Comparison of ENCODE assay signal across 1 cellular context in genomic region chr13:48258002-48258401, GRCh38.
TF ChIP-seq lines count a peak whose summit lies in the region.

No MANE protein-coding gene starts in this region.

TF ChIP-seq in HepG2, 621 proteins besides CTCF, POLR2A, EP300 and RAD21 (continued from another document):
- TF ChIP-seq FOXP4 (CRISPR knock-in tag; IDR thresholded peaks at IDR 0.05) = 0 out of 2 replicates have a peak, but pooled peaks have one; percentile 15
- peak; percentile 91; the same call in 1 of the 2 replicates for TF ChIP-seq SOX5 (CRISPR knock-in tag; IDR thresholded peaks at IDR 0.05; ENCODE audit: borderline replicate concordance)
- peak; percentile 42; the same call in 1 of the 2 replicates for TF ChIP-seq FOXA3 (CRISPR knock-in tag; IDR thresholded peaks at IDR 0.05)
- peak; percentile 83 for TF ChIP-seq GATAD2A (CRISPR knock-in tag; IDR thresholded peaks at IDR 0.05)
- TF ChIP-seq CENPX (CRISPR knock-in tag; IDR thresholded peaks at IDR 0.05) = no peak
- TF ChIP-seq EHMT2 (IDR thresholded peaks at IDR 0.05; ENCODE audit: borderline replicate concordance, low read depth, low read length) = peak; percentile 32; the same call in 1 of the 2 replicates
- 0 out of 2 replicates have a peak, but pooled peaks have one; percentile 12 for TF ChIP-seq DRAP1 (CRISPR knock-in tag; IDR thresholded peaks at IDR 0.05)
- no peak for TF ChIP-seq ZNF83 (CRISPR knock-in tag; IDR thresholded peaks at IDR 0.05; ENCODE audit: borderline replicate concordance)
- no peak for TF ChIP-seq NPAS2 (CRISPR knock-in tag; IDR thresholded peaks at IDR 0.05; ENCODE audit: borderline replicate concordance)
- TF ChIP-seq ZBTB7B (CRISPR knock-in tag; IDR thresholded peaks at IDR 0.05) = no peak
- peak; percentile 68; the same call in 1 of the 2 replicates for TF ChIP-seq ARID3A (IDR thresholded peaks at IDR 0.05; ENCODE audit: low read depth, low read length)
- peak; percentile 80; the same call in 1 of the 2 replicates for TF ChIP-seq SIX1 (CRISPR knock-in tag; IDR thresholded peaks at IDR 0.05; ENCODE audit: borderline replicate concordance)
- no peak for TF ChIP-seq HES4 (CRISPR knock-in tag; IDR thresholded peaks at IDR 0.05; ENCODE audit: borderline replicate concordance)
- TF ChIP-seq ZNF12 (CRISPR knock-in tag; IDR thresholded peaks at IDR 0.05) = no peak
- TF ChIP-seq CREB3 (CRISPR knock-in tag; IDR thresholded peaks at IDR 0.05) = no peak
- no peak for TF ChIP-seq RBM22 (optimal IDR thresholded peaks at IDR 0.05; ENCODE audit: low read length)
- peak; percentile 66 for TF ChIP-seq SAP130 (CRISPR knock-in tag; IDR thresholded peaks at IDR 0.05; ENCODE audit: low read depth)
- peak; percentile 41 for TF ChIP-seq ASH2L (IDR thresholded peaks at IDR 0.05; ENCODE audit: insufficient read length, low read depth, low read length)
- TF ChIP-seq BHLHE40 (IDR thresholded peaks at IDR 0.05; ENCODE audit: low read length) = no peak
- no peak for TF ChIP-seq SSRP1 (CRISPR knock-in tag; IDR thresholded peaks at IDR 0.05)
TF ChIP-seq in HepG2: peak in this region for 38.
